ENCODE assay signal across 1 cellular context in the genomic region with DNA sequence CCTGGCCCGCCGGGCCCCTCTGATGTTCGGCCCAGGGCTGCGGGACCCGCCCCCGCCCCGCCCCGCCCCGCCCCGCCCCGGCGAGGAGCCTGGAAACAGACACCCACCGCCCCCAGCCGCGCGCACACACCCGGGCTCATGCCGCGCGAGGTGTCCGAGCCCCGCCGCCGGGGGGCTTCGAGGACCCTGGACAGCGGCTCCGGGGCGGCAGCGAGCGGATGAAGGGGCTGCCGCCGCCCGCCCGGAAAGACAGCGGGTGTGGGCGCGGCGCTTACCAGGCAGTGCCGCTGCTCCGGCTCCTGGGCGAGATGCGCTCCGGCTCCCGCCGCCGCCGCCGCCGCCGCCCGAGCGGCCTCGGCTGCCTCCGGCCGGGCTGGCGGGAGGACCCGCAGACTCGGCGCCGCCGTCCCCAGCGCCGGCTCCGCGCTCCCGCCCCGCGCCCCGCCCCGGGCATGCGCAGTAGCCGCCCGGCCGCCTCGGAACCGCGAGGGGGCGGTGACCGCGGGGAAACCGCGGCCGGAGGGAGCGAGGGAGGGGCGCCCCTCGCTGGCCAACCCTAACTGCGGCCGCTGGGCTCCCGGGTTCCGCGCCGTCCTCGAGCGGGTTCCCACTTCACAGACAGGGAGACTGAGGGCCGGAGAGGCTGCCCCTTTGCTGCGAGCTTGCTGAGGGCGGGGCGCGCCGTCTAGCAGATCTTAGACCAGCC.
A peak's percentile ranks its signal among the peaks of the same experiment; 100 is the strongest.
TF ChIP-seq lines count a peak whose summit lies in the region.

A gene (minus strand): TSS at position 433 of the 706 bp plus-strand sequence. CDS start 10,322 bp downstream, outside the sequence.

TF ChIP-seq in SK-N-SH, 30 proteins besides CTCF, POLR2A, EP300 and RAD21 (continued from another document):
- TF ChIP-seq, protein P1, sequence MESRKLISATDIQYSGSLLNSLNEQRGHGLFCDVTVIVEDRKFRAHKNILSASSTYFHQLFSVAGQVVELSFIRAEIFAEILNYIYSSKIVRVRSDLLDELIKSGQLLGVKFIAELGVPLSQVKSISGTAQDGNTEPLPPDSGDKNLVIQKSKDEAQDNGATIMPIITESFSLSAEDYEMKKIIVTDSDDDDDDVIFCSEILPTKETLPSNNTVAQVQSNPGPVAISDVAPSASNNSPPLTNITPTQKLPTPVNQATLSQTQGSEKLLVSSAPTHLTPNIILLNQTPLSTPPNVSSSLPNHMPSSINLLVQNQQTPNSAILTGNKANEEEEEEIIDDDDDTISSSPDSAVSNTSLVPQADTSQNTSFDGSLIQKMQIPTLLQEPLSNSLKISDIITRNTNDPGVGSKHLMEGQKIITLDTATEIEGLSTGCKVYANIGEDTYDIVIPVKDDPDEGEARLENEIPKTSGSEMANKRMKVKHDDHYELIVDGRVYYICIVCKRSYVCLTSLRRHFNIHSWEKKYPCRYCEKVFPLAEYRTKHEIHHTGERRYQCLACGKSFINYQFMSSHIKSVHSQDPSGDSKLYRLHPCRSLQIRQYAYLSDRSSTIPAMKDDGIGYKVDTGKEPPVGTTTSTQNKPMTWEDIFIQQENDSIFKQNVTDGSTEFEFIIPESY (IDR thresholded peaks at IDR 0.05; ENCODE audit: borderline replicate concordance, low read depth) = no peak
- TF ChIP-seq EZH2phosphoT487 (IDR thresholded peaks at IDR 0.05; ENCODE audit: borderline replicate concordance, low read depth) = no peak
- TF ChIP-seq, protein P2, sequence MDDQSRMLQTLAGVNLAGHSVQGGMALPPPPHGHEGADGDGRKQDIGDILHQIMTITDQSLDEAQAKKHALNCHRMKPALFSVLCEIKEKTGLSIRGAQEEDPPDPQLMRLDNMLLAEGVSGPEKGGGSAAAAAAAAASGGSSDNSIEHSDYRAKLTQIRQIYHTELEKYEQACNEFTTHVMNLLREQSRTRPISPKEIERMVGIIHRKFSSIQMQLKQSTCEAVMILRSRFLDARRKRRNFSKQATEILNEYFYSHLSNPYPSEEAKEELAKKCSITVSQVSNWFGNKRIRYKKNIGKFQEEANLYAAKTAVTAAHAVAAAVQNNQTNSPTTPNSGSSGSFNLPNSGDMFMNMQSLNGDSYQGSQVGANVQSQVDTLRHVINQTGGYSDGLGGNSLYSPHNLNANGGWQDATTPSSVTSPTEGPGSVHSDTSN (IDR thresholded peaks at IDR 0.05) = no peak
- TF ChIP-seq SIN3A (IDR thresholded peaks at IDR 0.05; ENCODE audit: borderline replicate concordance, low read depth, low read length) = no peak; the same call in 1 of the 2 replicates
- TF ChIP-seq, protein P3, sequence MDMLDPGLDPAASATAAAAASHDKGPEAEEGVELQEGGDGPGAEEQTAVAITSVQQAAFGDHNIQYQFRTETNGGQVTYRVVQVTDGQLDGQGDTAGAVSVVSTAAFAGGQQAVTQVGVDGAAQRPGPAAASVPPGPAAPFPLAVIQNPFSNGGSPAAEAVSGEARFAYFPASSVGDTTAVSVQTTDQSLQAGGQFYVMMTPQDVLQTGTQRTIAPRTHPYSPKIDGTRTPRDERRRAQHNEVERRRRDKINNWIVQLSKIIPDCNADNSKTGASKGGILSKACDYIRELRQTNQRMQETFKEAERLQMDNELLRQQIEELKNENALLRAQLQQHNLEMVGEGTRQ (IDR thresholded peaks at IDR 0.05; ENCODE audit: borderline replicate concordance, low read depth, low read length) = no peak
- 0 out of 2 replicates have a peak, but pooled peaks have one; percentile 16 for TF ChIP-seq TAF1 (IDR thresholded peaks at IDR 0.05; ENCODE audit: borderline replicate concordance, low read depth, low read length)
- TF ChIP-seq FOSL2 (IDR thresholded peaks at IDR 0.05; ENCODE audit: borderline replicate concordance, low read depth) = no peak
- no peak for TF ChIP-seq MXI1 (IDR thresholded peaks at IDR 0.05; ENCODE audit: low read depth, low read length)
- TF ChIP-seq JUND (IDR thresholded peaks at IDR 0.05) = no peak
- TF ChIP-seq FOXJ3 (CRISPR knock-in tag; IDR thresholded peaks at IDR 0.05) = no peak
- no peak for TF ChIP-seq YY1 (IDR thresholded peaks at IDR 0.05; ENCODE audit: low read depth)
- TF ChIP-seq, protein P4, sequence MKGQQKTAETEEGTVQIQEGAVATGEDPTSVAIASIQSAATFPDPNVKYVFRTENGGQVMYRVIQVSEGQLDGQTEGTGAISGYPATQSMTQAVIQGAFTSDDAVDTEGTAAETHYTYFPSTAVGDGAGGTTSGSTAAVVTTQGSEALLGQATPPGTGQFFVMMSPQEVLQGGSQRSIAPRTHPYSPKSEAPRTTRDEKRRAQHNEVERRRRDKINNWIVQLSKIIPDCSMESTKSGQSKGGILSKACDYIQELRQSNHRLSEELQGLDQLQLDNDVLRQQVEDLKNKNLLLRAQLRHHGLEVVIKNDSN (IDR thresholded peaks at IDR 0.05; ENCODE audit: borderline replicate concordance, low read depth) = no peak
- TF ChIP-seq RFX5 (IDR thresholded peaks at IDR 0.05; ENCODE audit: low read length) = no peak
- TF ChIP-seq GATA2 (CRISPR knock-in tag; IDR thresholded peaks at IDR 0.05) = no peak
- no peak for TF ChIP-seq CHD2 (IDR thresholded peaks at IDR 0.05; ENCODE audit: low read length, partially characterized antibody)
- no peak for TF ChIP-seq GABPA (IDR thresholded peaks at IDR 0.05; ENCODE audit: low read depth)
- TF ChIP-seq MEF2A (IDR thresholded peaks at IDR 0.05; ENCODE audit: borderline replicate concordance, low read depth) = no peak
- TF ChIP-seq, protein P5, sequence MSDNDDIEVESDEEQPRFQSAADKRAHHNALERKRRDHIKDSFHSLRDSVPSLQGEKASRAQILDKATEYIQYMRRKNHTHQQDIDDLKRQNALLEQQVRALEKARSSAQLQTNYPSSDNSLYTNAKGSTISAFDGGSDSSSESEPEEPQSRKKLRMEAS (IDR thresholded peaks at IDR 0.05; ENCODE audit: low read depth) = no peak
- peak; percentile 28; the same call in 1 of the 2 replicates for TF ChIP-seq RCOR1 (IDR thresholded peaks at IDR 0.05; ENCODE audit: low read length)
- no peak for TF ChIP-seq FOXM1 (IDR thresholded peaks at IDR 0.05; ENCODE audit: low read depth)
- TF ChIP-seq, protein P6, sequence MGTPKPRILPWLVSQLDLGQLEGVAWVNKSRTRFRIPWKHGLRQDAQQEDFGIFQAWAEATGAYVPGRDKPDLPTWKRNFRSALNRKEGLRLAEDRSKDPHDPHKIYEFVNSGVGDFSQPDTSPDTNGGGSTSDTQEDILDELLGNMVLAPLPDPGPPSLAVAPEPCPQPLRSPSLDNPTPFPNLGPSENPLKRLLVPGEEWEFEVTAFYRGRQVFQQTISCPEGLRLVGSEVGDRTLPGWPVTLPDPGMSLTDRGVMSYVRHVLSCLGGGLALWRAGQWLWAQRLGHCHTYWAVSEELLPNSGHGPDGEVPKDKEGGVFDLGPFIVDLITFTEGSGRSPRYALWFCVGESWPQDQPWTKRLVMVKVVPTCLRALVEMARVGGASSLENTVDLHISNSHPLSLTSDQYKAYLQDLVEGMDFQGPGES (IDR thresholded peaks at IDR 0.05; ENCODE audit: low read depth, low read length) = no peak
- no peak; the same call in 1 of the 2 replicates for TF ChIP-seq POLR2AphosphoS5 (IDR thresholded peaks at IDR 0.05; ENCODE audit: low read depth, low read length)
- no peak for TF ChIP-seq RXRA (IDR thresholded peaks at IDR 0.05; ENCODE audit: borderline replicate concordance, low read depth)
- peak; percentile 76 for TF ChIP-seq NRF1 (IDR thresholded peaks at IDR 0.05; ENCODE audit: low read depth, low read length)
- peak; percentile 19; the same call in 1 of the 2 replicates for TF ChIP-seq SMC3 (IDR thresholded peaks at IDR 0.05; ENCODE audit: low read depth, low read length)
- TF ChIP-seq TCF12 (IDR thresholded peaks at IDR 0.05) = no peak
